In the genomic region with DNA sequence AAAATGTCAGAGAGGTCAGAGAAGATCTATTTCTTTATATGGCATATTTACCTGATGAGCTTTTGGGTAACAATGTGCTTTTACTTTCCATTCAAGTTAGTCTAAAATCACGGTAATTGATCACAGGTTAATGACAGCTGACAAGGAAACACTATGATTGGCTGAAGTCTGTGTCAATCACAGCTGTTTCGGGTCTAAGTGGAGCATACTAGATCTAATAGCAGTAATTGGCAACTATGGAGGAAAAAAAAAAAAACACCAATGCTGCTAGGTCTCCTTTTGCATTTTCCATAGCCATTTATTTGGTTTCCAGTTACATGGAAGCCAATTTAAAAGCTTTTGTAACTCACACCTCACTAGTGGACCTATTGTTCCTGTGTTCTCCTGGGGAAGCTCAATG, we compare ENCODE assay signal across 1 cellular context.
TF ChIP-seq lines count a peak whose summit lies in the region.

No MANE protein-coding gene starts in this region.

TF ChIP-seq in H1, 55 proteins besides CTCF, POLR2A, EP300 and RAD21 (continued from another document):
- TF ChIP-seq RXRA (IDR thresholded peaks at IDR 0.05; ENCODE audit: insufficient read depth, low read depth, low read length), result no peak
- TF ChIP-seq GTF2F1 (IDR thresholded peaks at IDR 0.05; ENCODE audit: borderline replicate concordance, low read depth, low read length), result no peak
- TF ChIP-seq BRCA1 (IDR thresholded peaks at IDR 0.05; ENCODE audit: low read depth, low read length), result no peak
- no peak for TF ChIP-seq CTBP2 (IDR thresholded peaks at IDR 0.05; ENCODE audit: borderline replicate concordance, insufficient read depth, insufficient read length, low read length)
- TF ChIP-seq CBX8 (IDR thresholded peaks at IDR 0.05; ENCODE audit: borderline replicate concordance, low read depth, low read length), result no peak
